Comparison of ENCODE assay signal across 10 cellular contexts in the genomic region with DNA sequence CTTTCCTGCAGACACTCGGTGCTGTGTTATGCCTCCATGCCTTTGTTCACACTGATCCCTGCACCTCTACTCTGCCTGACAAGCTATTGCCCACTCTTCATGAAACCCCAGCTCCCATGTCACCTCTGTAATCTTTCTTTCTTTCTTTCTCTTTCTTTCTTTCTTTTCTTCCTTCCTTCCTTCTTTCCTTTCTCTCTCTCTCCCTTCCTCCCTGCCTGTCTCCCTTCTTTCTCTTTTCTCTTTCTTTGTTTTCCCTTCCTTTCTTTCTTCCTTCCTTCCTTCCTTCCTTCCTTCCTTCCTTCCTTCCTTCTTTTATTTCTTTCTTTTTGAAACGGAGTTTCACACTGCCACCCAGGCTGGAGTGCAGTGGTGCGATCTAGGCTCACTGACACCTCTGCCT. TPM values are rescaled to one million over a fixed set of nuclear protein-coding genes. Genes with fewer than 3 reads are reported as not detected.
"Had no signal": no experiment of that assay in that cellular context is flagged by ENCODE, and none has a peak within 500 bp of the region (broad histone marks: within the 10 kb centered on the region; RNA-seq: fewer than 3 reads in every experiment).

No MANE protein-coding gene starts in this region.

- H3K4me2 ChIP-seq: GM23338 had no signal

- H3K9me3 Mint-ChIP-seq: GM23338, HFFc6, IgD-negative memory B cell had no signal

- H3K9me3 ChIP-seq: HAP-1 had no signal

- FAIRE-seq: HepG2 had no signal

- H2AFZ ChIP-seq: GM23338 had no signal

- H3K4me3 Mint-ChIP-seq: GM23338, HFFc6, IgD-negative memory B cell had no signal

- H3K4me3 ChIP-seq: GM23338, HAP-1 had no signal

- H3K27ac ChIP-seq: HL-60 had no signal

- H3K27ac Mint-ChIP-seq: GM23338, HFFc6 had no signal

- DNase-seq: H7, HFFc6, KG1 had no signal

RNA-seq across cellular contexts. Expression of a gene that starts 12.5 kb away (rescaled TPM):
- total RNA-seq: H4, HFFc6, HT1080 had no signal
- polyA plus RNA-seq: GM23338, IgD-negative memory B cell had no signal
